9 cellular contexts compared by ENCODE assay signal in genomic region chr19:35029737-35030256, GRCh38. TPM values are rescaled to one million over a fixed set of nuclear protein-coding genes. Genes with fewer than 3 reads are reported as not detected.
DNase-seq lines count a peak whose midpoint lies in the region; ATAC-seq and TF ChIP-seq lines count a peak whose summit lies in the region.
"Had no signal": no experiment of that assay in that cellular context is flagged by ENCODE, and none has a peak within 500 bp of the region (broad histone marks: within the 10 kb centered on the region; RNA-seq: fewer than 3 reads in every experiment).

No MANE protein-coding gene starts in this region.

- ATAC-seq in GM18505 (IDR thresholded peaks at IDR 0.05; ENCODE audit: unreplicated experiment) (no peak), HG02759 (IDR thresholded peaks at IDR 0.05; ENCODE audit: unreplicated experiment) (no peak)

- no peaks in the 10 kb centered on the region for H3K27me3 ChIP-seq in SJCRH30
- no peaks in the 10 kb centered on the region for H3K27me3 ChIP-seq in sigmoid colon

- DNase-seq in SJCRH30 = peak; percentile 19 to 35
- no peak for DNase-seq in fibroblast of pulmonary artery (ENCODE audit: low read depth)
- DNase-seq in sigmoid colon = no peak
- DNase-seq in EL = no peak
- DNase-seq in occipital lobe (lab: John Stamatoyannopoulos, UW) = no peak
- DNase-seq in stimulated activated CD4-positive, alpha-beta T cell treated with anti-CD3 and anti-CD28 coated beads, Interleukin-4, amount 100 ng/mL, for 4 hours = no peak

- H3K9me3 ChIP-seq in SJCRH30 (replicated peaks) = no peaks in the 10 kb centered on the region
- no peaks in the 10 kb centered on the region for H3K9me3 ChIP-seq in sigmoid colon

- intact Hi-C loops in sigmoid colon (cut with DNase I) = no loop called here

- H3K4me3 ChIP-seq in SJCRH30 = peak overlapping the region; percentile 58
- H3K4me3 ChIP-seq in fibroblast of pulmonary artery (replicated peaks; ENCODE audit: low read depth, low read length) = peak overlapping the region; percentile 43
- H3K4me3 ChIP-seq in sigmoid colon = peak overlapping the region in 3 of 4 donors; percentile 57 to 68 (median 63)

- TF ChIP-seq POLR2A in GM18505 (IDR thresholded peaks at IDR 0.05; ENCODE audit: borderline replicate concordance, extremely low read depth, insufficient read depth, insufficient read length) (peak; percentile 26), sigmoid colon (IDR thresholded peaks at IDR 0.05) (no peak)

- no peak for TF ChIP-seq CTCF in fibroblast of pulmonary artery (IDR thresholded peaks at IDR 0.05; ENCODE audit: low read length, missing control alignments)
- TF ChIP-seq CTCF in sigmoid colon (IDR thresholded peaks at IDR 0.05) = no peak

- no peak overlapping the region for H3K27ac ChIP-seq in SJCRH30
- peak overlapping the region; percentile 6 to 62 (median 42) for H3K27ac ChIP-seq in sigmoid colon

- H3K4me1 ChIP-seq in SJCRH30 (no peaks in the 10 kb centered on the region), sigmoid colon (peaks cover 0 to 20% (median 15%) of the 10 kb centered on the region in 4 donors)

- WGBS in sigmoid colon, 2 donors = 7 to 17% methylated on average over 11 of the region's 11 CpGs

- no peak for TF ChIP-seq EP300 in sigmoid colon (IDR thresholded peaks at IDR 0.05)

- peaks cover 18% of the 10 kb centered on the region for H3K36me3 ChIP-seq in SJCRH30
- peaks cover 6 to 42% (median 17%) of the 10 kb centered on the region in 4 donors for H3K36me3 ChIP-seq in sigmoid colon

RNA-seq across cellular contexts. Expression of gene SCN1B, which starts 0.5 kb away (rescaled TPM):
- 1.2 and 2.3 TPM in 2 replicates for total RNA-seq in SJCRH30 (2014; rRNA removed; shearing (Covaris generic))
- total RNA-seq in sigmoid colon (10 to 100 TPM in 1 of 4 donors, 1 to 10 TPM in 3; 3.0 to 10.0 (median 6.6) TPM), occipital lobe (1.1 TPM)
- polyA plus RNA-seq in sigmoid colon = 1 to 10 TPM; 4.5 to 9.6 (median 4.9) TPM

RNA-seq across cellular contexts. Expression of gene HPN, which starts 11.7 kb away (rescaled TPM):
- total RNA-seq in SJCRH30 (2014; rRNA removed; shearing (Covaris generic)) = not detected in 2 replicates
- total RNA-seq in sigmoid colon = under 1 TPM in 3 of 4 donors, not detected in 1; 0.36 to 0.95 (median 0.66) TPM
- polyA plus RNA-seq in sigmoid colon = 1 to 10 TPM in 1 of 3 donors, under 1 TPM in 1, not detected in 1; 0.61 to 1.8 TPM
- not detected for total RNA-seq in occipital lobe
- total RNA-seq: T-helper 2 cell treated with Interferon-gamma antibody and Interleukin-4, amounts not matched to agents 100 ng/mL and 5 ng/mL, for 36 hours had no signal

RNA-seq across cellular contexts. Expression of gene GRAMD1A, which starts 29.7 kb away (rescaled TPM):
- total RNA-seq in SJCRH30 (2014; rRNA removed; shearing (Covaris generic)) = 45.5 and 49.4 TPM in 2 replicates
- 10 to 100 TPM; 27.1 to 58.9 (median 43.0) TPM for total RNA-seq in sigmoid colon
- polyA plus RNA-seq in sigmoid colon = 10 to 100 TPM in 2 of 3 donors, 1 to 10 TPM in 1; 5.1 to 41.1 (median 12.0) TPM
- 29.6 TPM for total RNA-seq in occipital lobe

Comparison
In these comparisons a context has a peak if more than half of its experiments do, and no peak if none do; other contexts are left out.
1. DNase-seq: peak in SJCRH30 (2 of 2); none in fibroblast of pulmonary artery (single experiment), sigmoid colon (single experiment), EL (single experiment), occipital lobe (single experiment) and stimulated activated CD4-positive, alpha-beta T cell treated with anti-CD3 and anti-CD28 coated beads, Interleukin-4, amount 100 ng/mL, for 4 hours (0 of 2).
2. Peak in every context shown above with its lines, with median percentiles within 50 percentile points of each other: H3K4me3 ChIP-seq.